In the genomic region with DNA sequence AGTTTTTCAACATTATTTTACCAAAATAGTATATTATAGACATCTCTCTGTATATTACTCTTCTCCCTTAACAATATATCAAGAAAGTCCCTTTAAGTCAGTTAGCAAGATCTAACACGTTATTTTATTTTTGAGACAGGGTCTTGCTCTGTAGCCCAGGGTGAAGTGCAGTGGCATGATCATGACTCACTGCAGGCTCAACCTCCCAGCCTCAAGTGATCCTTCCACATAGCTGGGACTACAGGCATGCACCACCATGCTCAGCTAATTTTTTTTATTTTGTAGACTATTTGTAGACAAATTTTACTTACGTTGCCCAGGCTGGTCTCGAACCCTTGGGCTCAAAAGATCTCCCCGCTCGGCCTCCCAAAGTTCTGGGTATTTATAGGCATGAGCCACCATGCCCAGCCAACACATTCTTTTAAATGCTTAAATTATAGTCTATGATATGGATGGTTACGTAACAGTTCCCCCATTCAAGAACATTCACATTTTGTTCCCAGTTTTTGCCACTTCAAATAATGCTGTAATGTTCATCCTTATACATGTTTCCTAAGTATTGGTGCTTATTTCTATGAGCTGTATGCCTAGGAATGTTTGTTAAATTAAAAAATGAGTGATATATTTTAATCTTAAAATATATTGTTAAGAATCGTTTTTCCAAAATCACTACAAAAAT, we compare ENCODE assay signal across 22 cellular contexts.
"Had no signal": no experiment of that assay in that cellular context is flagged by ENCODE, and none has a peak within 500 bp of the region (broad histone marks: within the 10 kb centered on the region; RNA-seq: fewer than 3 reads in every experiment).

No MANE protein-coding gene starts in this region.

- H3K36me3 ChIP-seq: thoracic aorta had no signal

- H3K9me3 ChIP-seq: ascending aorta, esophagus muscularis mucosa, sigmoid colon, spleen, thoracic aorta, upper lobe of left lung had no signal

- DNase-seq: activated CD4-positive, alpha-beta T cell treated with anti-CD3 and anti-CD28 coated beads, Interleukin-2, amount 10 ng/mL, durations not matched to agents 7 days and 5 days; activated CD4-positive, CD25-positive, alpha-beta regulatory T cell treated with anti-CD3 and anti-CD28 coated beads, Interleukin-2, amount 50 U/mL, for 72 hours; activated CD8-positive, alpha-beta memory T cell treated with anti-CD3 and anti-CD28 coated beads, Interleukin-2, amount 10 ng/mL, durations not matched to agents 7 days and 5 days; activated CD8-positive, alpha-beta T cell treated with anti-CD3 and anti-CD28 coated beads for 36 hours; activated effector memory CD4-positive, alpha-beta T cell treated with anti-CD3 and anti-CD28 coated beads, Interleukin-2, amount 50 U/mL, for 16 hours; activated T-cell treated with anti-CD3 and anti-CD28 coated beads for 4 hours; brain microvascular endothelial cell; central memory CD4-positive, alpha-beta T cell; effector memory CD4-positive, alpha-beta T cell; kidney glomerular epithelial cell; left ventricle myocardium superior; midbrain; natural killer cell; retina; sigmoid colon; spleen; stimulated activated CD4-positive, alpha-beta T cell treated with anti-CD3 and anti-CD28 coated beads, Interleukin-4, amount 100 ng/mL, for 1 hour; stimulated activated naive CD4-positive, alpha-beta T cell; upper lobe of left lung had no signal

- H3K4me1 ChIP-seq: ascending aorta, esophagus muscularis mucosa, sigmoid colon, upper lobe of left lung had no signal

- H3K27ac ChIP-seq: ascending aorta, brain microvascular endothelial cell, esophagus muscularis mucosa, sigmoid colon, spleen, thoracic aorta, upper lobe of left lung had no signal

- H3K4me3 ChIP-seq: ascending aorta, esophagus muscularis mucosa, sigmoid colon, spleen, thoracic aorta, upper lobe of left lung had no signal

- ATAC-seq: activated CD8-positive, alpha-beta memory T cell treated with anti-CD3 and anti-CD28 coated beads, Interleukin-2, amount 10 ng/mL, durations not matched to agents 7 days and 5 days; activated CD8-positive, alpha-beta T cell treated with anti-CD3 and anti-CD28 coated beads for 36 hours; left ventricle myocardium superior; natural killer cell had no signal

- H3K27me3 ChIP-seq: ascending aorta, brain microvascular endothelial cell, esophagus muscularis mucosa, sigmoid colon, spleen, upper lobe of left lung had no signal
